ENCODE assay signal across 1 cellular context in genomic region chr2:47072728-47073191, GRCh38.
TF ChIP-seq lines count a peak whose summit lies in the region.

No MANE protein-coding gene starts in this region.

TF ChIP-seq in GM23338, 12 proteins besides CTCF, POLR2A, EP300 and RAD21 (continued from another document):
- no peak for TF ChIP-seq REST (IDR thresholded peaks at IDR 0.05; ENCODE audit: unreplicated experiment)
- no peak for TF ChIP-seq CREB1 (CRISPR knock-in tag; IDR thresholded peaks at IDR 0.05; ENCODE audit: low read depth)
- no peak for TF ChIP-seq EZH2phosphoT487 (IDR thresholded peaks at IDR 0.05; ENCODE audit: unreplicated experiment)
- TF ChIP-seq ETS1 (IDR thresholded peaks at IDR 0.05): no peak
- no peak for TF ChIP-seq STAT1 (IDR thresholded peaks at IDR 0.05; ENCODE audit: unreplicated experiment)
- no peak for TF ChIP-seq POLR2AphosphoS5 (IDR thresholded peaks at IDR 0.05; ENCODE audit: low read depth)
- no peak for TF ChIP-seq JUNB (IDR thresholded peaks at IDR 0.05; ENCODE audit: unreplicated experiment)
- no peak for TF ChIP-seq ZNF331 (CRISPR knock-in tag; IDR thresholded peaks at IDR 0.05; ENCODE audit: low read depth)
- no peak for TF ChIP-seq ZNF114 (CRISPR knock-in tag; IDR thresholded peaks at IDR 0.05)
